Comparison of ENCODE assay signal across 7 cellular contexts in genomic region chr22:39534591-39535301, GRCh38. TPM values are rescaled to one million over a fixed set of nuclear protein-coding genes. Genes with fewer than 3 reads are reported as not detected.
DNase-seq lines count a peak whose midpoint lies in the region; ATAC-seq, FAIRE-seq and TF ChIP-seq lines count a peak whose summit lies in the region.

No MANE protein-coding gene starts in this region.

- H3K9me3 ChIP-seq in mammary epithelial cell (replicated peaks; ENCODE audit: insufficient read depth, low read length) (no peaks in the 10 kb centered on the region), kidney (ENCODE audit: control insufficient read depth in 1 of 2, low read length in 2 of 2) (no peaks in the 10 kb centered on the region)

- WGBS in mammary epithelial cell (ENCODE audit: low coverage, missing lambda C conversion rate), result 20% methylated on average over 13 of the region's 40 CpGs

- H3K4me1 ChIP-seq in mammary epithelial cell (ENCODE audit: insufficient read depth, low read length) (peaks cover 22% of the 10 kb centered on the region), kidney (ENCODE audit: control insufficient read depth in 1 of 2, insufficient read depth in 1 of 2, low read depth in 1 of 2, low read length in 2 of 2) (peaks cover 16 to 24% of the 10 kb centered on the region in 2 donors)

- H3K4me3 ChIP-seq in GM12864 (ENCODE audit: low read depth, low read length) (no peak overlapping the region), NB4 (ENCODE audit: low read depth, low read length) (no peak overlapping the region), WI38 (ENCODE audit: low read depth, low read length) (no peak overlapping the region), mammary epithelial cell (replicated peaks in 1 of 3; ENCODE audit: insufficient read depth in 1 of 3, low read depth in 2 of 3, low read length in 3 of 3) (peak overlapping the region in 1 of 3 experiments; percentile 25), kidney (ENCODE audit: low read length in 2 of 2) (no peak overlapping the region)

- H4K20me1 ChIP-seq in mammary epithelial cell (ENCODE audit: insufficient read depth, low read length), result no peaks in the 10 kb centered on the region

- FAIRE-seq in kidney (lab: Jason Lieb, UNC), result no peak

- CTCF ChIA-PET in mammary epithelial cell (lab: Charles Lee; ENCODE audit: low non-redundant PET), result interaction anchor here (0.6 to 0.7 kb wide), 3 partner anchors 399 to 547 kb away, joined by 3 to 4 read pairs (median 4); no protein-coding TSS in a partner anchor

- DNase-seq in GM12864 (ENCODE audit: low read depth), result no peak
- peak; percentile 72 for DNase-seq in NB4 (ENCODE audit: low read depth)
- DNase-seq in mammary epithelial cell, result peak; percentile 45
- DNase-seq in kidney, result peak; percentile 92
- peak; percentile 89 to 92 for DNase-seq in stimulated activated CD4-positive, alpha-beta T cell treated with anti-CD3 and anti-CD28 coated beads, Interleukin-2, amount 100 ng/mL, for 24 hours

- BruUV-seq in mammary epithelial cell (replicated peaks; lab: Mats Ljungman, UMichigan), result no TSS peak

- intact Hi-C loops in mammary epithelial cell (cut with micrococcal nuclease), result loop anchor here (1.0 to 10.0 kb wide), 5 partner anchors 274 to 658 kb away; no protein-coding TSS in a partner anchor
- intact Hi-C loops in kidney (cut with DNase I), result loop anchor here (10.0 kb wide), 1 partner anchor 490 kb away; no protein-coding TSS in a partner anchor

- H3K27ac ChIP-seq in mammary epithelial cell (ENCODE audit: insufficient read depth, low read depth, low read length), result no peak overlapping the region
- H3K27ac ChIP-seq in kidney (ENCODE audit: low read depth in 2 of 2, low read length in 2 of 2), result no peak overlapping the region

- H3K9ac ChIP-seq in mammary epithelial cell (ENCODE audit: insufficient read depth, low read length), result no peak overlapping the region
- no peak overlapping the region for H3K9ac ChIP-seq in kidney (ENCODE audit: low read length in 2 of 2)

- no peak for TF ChIP-seq POLR2A in NB4 (IDR thresholded peaks at IDR 0.05; ENCODE audit: extremely low read depth, insufficient read length)

- peak overlapping the region; percentile 75 for H3K4me2 ChIP-seq in mammary epithelial cell (ENCODE audit: insufficient read depth, low read depth, low read length)

- TF ChIP-seq CTCF in GM12864 (IDR thresholded peaks at IDR 0.05; ENCODE audit: low read depth, low read length, missing control alignments) (peak; percentile 82), NB4 (IDR thresholded peaks at IDR 0.05; ENCODE audit: low read depth, low read length) (peak; percentile 58), WI38 (IDR thresholded peaks at IDR 0.05; ENCODE audit: low read depth, low read length) (peak; percentile 78), mammary epithelial cell (conservative IDR thresholded peaks at IDR 0.05 in 1 of 2, IDR thresholded peaks at IDR 0.05 in 1 of 2; ENCODE audit: extremely low read depth in 1 of 2, insufficient read depth in 1 of 2, low read depth in 1 of 2, low read length in 2 of 2) (peak; percentile 73 to 97), kidney (IDR thresholded peaks at IDR 0.05; ENCODE audit: borderline replicate concordance, extremely low read depth, insufficient read depth) (peak; percentile 96)

- H3K79me2 ChIP-seq in mammary epithelial cell (ENCODE audit: insufficient read depth, low read length), result peaks cover 28% of the 10 kb centered on the region

- peak overlapping the region; percentile 84 for H2AFZ ChIP-seq in mammary epithelial cell (ENCODE audit: low read depth, low read length)

- dilution Hi-C loops in mammary epithelial cell (cut with HindIII; ENCODE audit: low sequenced_read_pairs), result no loop called here

- H3K36me3 ChIP-seq in mammary epithelial cell (ENCODE audit: insufficient read depth, low read length) (peaks cover 4% of the 10 kb centered on the region), kidney (ENCODE audit: control insufficient read depth in 1 of 2, insufficient read depth in 2 of 2, low read length in 2 of 2) (peaks cover 0 to 3% of the 10 kb centered on the region in 2 donors)

- no peaks in the 10 kb centered on the region for H3K27me3 ChIP-seq in mammary epithelial cell (ENCODE audit: insufficient read depth, low read length)

- ATAC-seq in HG02852 (IDR thresholded peaks at IDR 0.05; ENCODE audit: unreplicated experiment), result no peak

- in situ Hi-C loops in mammary epithelial cell (cut with MboI; ENCODE audit: low sequenced_read_pairs in 2 of 2), result loop anchor here (10.0 to 25.0 kb wide), 3 partner anchors 653 to 830 kb away; partner anchors contain the start of genes ADSL (in 1 of the 2) and TNRC6B (in 1 of the 2)

RNA-seq across cellular contexts. Expression of gene RPS19BP1, which starts 2.2 kb away (rescaled TPM):
- total RNA-seq in mammary epithelial cell (10 to 100 TPM; 35.7 to 81.3 TPM), kidney (51.8 TPM)
- polyA plus RNA-seq in mammary epithelial cell (89.0 TPM), kidney (ENCODE audit: insufficient read depth, low read depth, low replicate concordance) (180 TPM)
- polyA minus RNA-seq in mammary epithelial cell, result 12.5 TPM

RNA-seq across cellular contexts. Expression of gene ATF4, which starts 14.4 kb away (rescaled TPM):
- 100 to 1,000 TPM; 598 to 653 TPM for total RNA-seq in mammary epithelial cell
- polyA plus RNA-seq in mammary epithelial cell, result 904 TPM
- 327 TPM for polyA minus RNA-seq in mammary epithelial cell
- total RNA-seq in kidney, result 261 TPM
- 293 TPM for polyA plus RNA-seq in kidney (ENCODE audit: insufficient read depth, low read depth, low replicate concordance)

RNA-seq across cellular contexts. Expression of gene MIEF1, which starts 32.7 kb away (rescaled TPM):
- total RNA-seq in mammary epithelial cell, result 10 to 100 TPM; 36.8 to 36.9 TPM
- polyA plus RNA-seq in mammary epithelial cell, result 25.6 TPM
- polyA minus RNA-seq in mammary epithelial cell, result 40.2 TPM
- 27.9 TPM for total RNA-seq in kidney
- polyA plus RNA-seq in kidney (ENCODE audit: insufficient read depth, low read depth, low replicate concordance), result 13.0 TPM

RNA-seq across cellular contexts. Expression of gene CACNA1I, which starts 35.8 kb away (rescaled TPM):
- total RNA-seq in mammary epithelial cell, result under 1 TPM in 1 of 2 donors, not detected in 1; under 0.01 TPM
- polyA plus RNA-seq in mammary epithelial cell, result 0.01 TPM
- polyA minus RNA-seq in mammary epithelial cell, result not detected
- total RNA-seq in kidney, result 0.63 TPM
- not detected for polyA plus RNA-seq in kidney (ENCODE audit: insufficient read depth, low read depth, low replicate concordance)
